Comparison of ENCODE assay signal across 9 cellular contexts in the genomic region with DNA sequence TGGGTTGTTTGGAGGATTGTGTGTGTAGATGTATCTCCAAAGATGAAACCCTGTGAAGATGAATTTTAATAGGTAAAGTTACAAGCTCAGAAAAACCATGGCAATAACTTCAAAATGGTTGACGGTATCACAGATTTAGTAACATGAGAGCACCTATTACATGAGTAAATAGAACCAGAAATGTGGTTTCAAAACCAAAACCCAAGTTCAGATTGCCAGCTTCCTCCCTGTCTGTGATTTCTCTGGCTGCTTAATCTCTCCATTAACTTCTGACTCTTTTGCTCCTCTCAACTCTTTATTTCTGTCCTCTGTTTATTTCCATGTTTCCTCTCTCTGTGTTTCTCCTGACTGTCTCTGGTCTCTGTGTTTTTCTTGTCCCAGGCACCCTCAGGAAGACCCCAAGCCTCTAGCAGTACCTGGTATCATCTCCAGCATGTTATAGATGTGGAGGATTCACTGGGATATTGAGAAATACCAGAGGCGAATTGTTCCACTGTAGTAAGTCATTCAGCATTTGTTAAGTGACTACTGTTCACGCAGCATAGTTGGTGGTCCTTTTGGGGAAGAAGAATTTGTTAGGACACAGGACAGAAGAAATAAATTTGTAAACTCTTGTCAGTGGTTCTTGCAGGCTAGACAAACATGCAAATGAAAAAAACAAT.
DNase-seq lines count a peak whose midpoint lies in the region; ATAC-seq and TF ChIP-seq lines count a peak whose summit lies in the region.
"Had no signal": no experiment of that assay in that cellular context is flagged by ENCODE, and none has a peak within 500 bp of the region (broad histone marks: within the 10 kb centered on the region; RNA-seq: fewer than 3 reads in every experiment).

No MANE protein-coding gene starts in this region.

- POLR2A ChIA-PET in WTC11 (lab: Charles Lee), result no interaction called here

- H3K9ac ChIP-seq in BLaER1 treated with 17β-estradiol and CSF1 and Interleukin-3, amounts not matched to agents 10 nM and 100 nM, result peak overlapping the region in 8 of 11 experiments; percentile 19 to 58 (median 47); a peak in 10 of 22 replicates

- ATAC-seq in GM23338, result peak; percentile 52
- peak; percentile 60 for ATAC-seq in WTC11
- peak; percentile 46 to 50 for ATAC-seq in lower lobe of right lung
- no peak for ATAC-seq in HG02852 (IDR thresholded peaks at IDR 0.05; ENCODE audit: unreplicated experiment)
- no peak for ATAC-seq in GM18505 (IDR thresholded peaks at IDR 0.05; ENCODE audit: unreplicated experiment)

- no peak overlapping the region for H2AFZ ChIP-seq in GM23338

- no peaks in the 10 kb centered on the region for H3K36me3 ChIP-seq in BLaER1 treated with 17β-estradiol and CSF1 and Interleukin-3, amounts not matched to agents 10 nM and 100 nM
- H3K36me3 ChIP-seq in GM23338 (ENCODE audit: insufficient read depth) (no peaks in the 10 kb centered on the region), lower lobe of right lung (no peaks in the 10 kb centered on the region)

- H3K4me3 Mint-ChIP-seq in GM23338 (no peak overlapping the region), WTC11 (no peak overlapping the region)
- H3K4me3 Mint-ChIP-seq: activated naive CD4-positive, alpha-beta T cell treated with anti-CD3 and anti-CD28 coated beads, Interleukin-2, amount 10 ng/mL, durations not matched to agents 7 days and 5 days had no signal

- H3K27me3 Mint-ChIP-seq in GM23338 (ENCODE audit: insufficient read depth, low read depth, poor library complexity), result peaks cover 6% of the 10 kb centered on the region
- no peaks in the 10 kb centered on the region for H3K27me3 Mint-ChIP-seq in WTC11 (ENCODE audit: low read depth)
- H3K27me3 Mint-ChIP-seq: activated naive CD4-positive, alpha-beta T cell treated with anti-CD3 and anti-CD28 coated beads, Interleukin-2, amount 10 ng/mL, durations not matched to agents 7 days and 5 days had no signal

- H3K4me1 Mint-ChIP-seq in GM23338 (peaks cover 42% of the 10 kb centered on the region), WTC11 (peaks cover 49% of the 10 kb centered on the region)

- CTCF ChIA-PET in WTC11 (lab: Charles Lee), result interaction anchor here (1.3 to 3.3 kb wide), 9 partner anchors 9 to 426 kb away, joined by 4 to 50 read pairs (median 17); no protein-coding TSS in a partner anchor

- no peaks in the 10 kb centered on the region; a peak in 2 of 22 replicates for H4K20me1 ChIP-seq in BLaER1 treated with 17β-estradiol and CSF1 and Interleukin-3, amounts not matched to agents 10 nM and 100 nM
- H4K20me1 ChIP-seq in GM23338 (replicated peaks; ENCODE audit: insufficient read depth), result no peaks in the 10 kb centered on the region

- peak overlapping the region; percentile 83 for H3K27ac Mint-ChIP-seq in GM23338
- H3K27ac Mint-ChIP-seq in WTC11, result peak overlapping the region; percentile 50
- H3K27ac Mint-ChIP-seq: activated naive CD4-positive, alpha-beta T cell treated with anti-CD3 and anti-CD28 coated beads, Interleukin-2, amount 10 ng/mL, durations not matched to agents 7 days and 5 days had no signal

- H3K4me3 ChIP-seq in BLaER1 treated with 17β-estradiol and CSF1 and Interleukin-3, amounts not matched to agents 10 nM and 100 nM, result peak overlapping the region in 3 of 10 experiments; percentile 3 to 30 (median 22); a peak in 1 of 20 replicates
- H3K4me3 ChIP-seq in GM23338, result no peak overlapping the region
- H3K4me3 ChIP-seq in lower lobe of right lung, result peak overlapping the region; percentile 15

- H3K9me3 ChIP-seq in BLaER1 treated with 17β-estradiol and CSF1 and Interleukin-3, amounts not matched to agents 10 nM and 100 nM (replicated peaks in 1 of 11), result no peaks in the 10 kb centered on the region
- H3K9me3 ChIP-seq in lower lobe of right lung, result no peaks in the 10 kb centered on the region

- no peak for DNase-seq in GM23338 (ENCODE audit: low spot score)
- DNase-seq in WTC11 (ENCODE audit: low spot score), result no peak
- no peak for DNase-seq in lower lobe of right lung
- no peak for DNase-seq in GDM1 (lab: John Stamatoyannopoulos, UW)
- no peak for DNase-seq in NCI-H446 treated with DMSO at 0.1 percent for 48 hours (lab: John Stamatoyannopoulos, UW)
- DNase-seq: activated naive CD4-positive, alpha-beta T cell treated with anti-CD3 and anti-CD28 coated beads, Interleukin-2, amount 10 ng/mL, durations not matched to agents 7 days and 5 days had no signal

- no peaks in the 10 kb centered on the region for H3K9me2 ChIP-seq in GM23338 (ENCODE audit: insufficient read depth)

- H3K79me2 ChIP-seq in GM23338 (replicated peaks; ENCODE audit: insufficient read depth), result no peaks in the 10 kb centered on the region; the same call in 1 of the 2 replicates

- no peak for TF ChIP-seq POLR2A in GM18505 (IDR thresholded peaks at IDR 0.05; ENCODE audit: borderline replicate concordance, extremely low read depth, insufficient read depth, insufficient read length)

- H3K36me3 Mint-ChIP-seq in GM23338 (ENCODE audit: low read depth), result no peaks in the 10 kb centered on the region
- H3K36me3 Mint-ChIP-seq in WTC11, result no peaks in the 10 kb centered on the region
- H3K36me3 Mint-ChIP-seq: activated naive CD4-positive, alpha-beta T cell treated with anti-CD3 and anti-CD28 coated beads, Interleukin-2, amount 10 ng/mL, durations not matched to agents 7 days and 5 days had no signal

- H3K27me3 ChIP-seq in BLaER1 treated with 17β-estradiol and CSF1 and Interleukin-3, amounts not matched to agents 10 nM and 100 nM, result no peaks in the 10 kb centered on the region
- no peaks in the 10 kb centered on the region for H3K27me3 ChIP-seq in GM23338 (ENCODE audit: insufficient read depth)
- no peaks in the 10 kb centered on the region for H3K27me3 ChIP-seq in lower lobe of right lung (ENCODE audit: low read depth)

- H3K9me3 Mint-ChIP-seq in GM23338, result no peaks in the 10 kb centered on the region
- H3K9me3 Mint-ChIP-seq in WTC11, result no peaks in the 10 kb centered on the region
- H3K9me3 Mint-ChIP-seq: activated naive CD4-positive, alpha-beta T cell treated with anti-CD3 and anti-CD28 coated beads, Interleukin-2, amount 10 ng/mL, durations not matched to agents 7 days and 5 days had no signal

- TF ChIP-seq CTCF in GM23338 (conservative IDR thresholded peaks at IDR 0.05; ENCODE audit: low read depth in 2 of 2) (no peak), WTC11 (IDR thresholded peaks at IDR 0.05) (no peak), lower lobe of right lung (IDR thresholded peaks at IDR 0.05) (no peak)

- H3F3A ChIP-seq in GM23338 (replicated peaks; ENCODE audit: low read depth), result no peaks in the 10 kb centered on the region

- peak overlapping the region in 9 of 11 experiments; percentile 13 to 77 (median 60); a peak in 18 of 22 replicates for H3K27ac ChIP-seq in BLaER1 treated with 17β-estradiol and CSF1 and Interleukin-3, amounts not matched to agents 10 nM and 100 nM
- H3K27ac ChIP-seq in GM23338 (ENCODE audit: low read depth) (peak overlapping the region; percentile 53), lower lobe of right lung (peak overlapping the region; percentile 25)

- intact Hi-C loops in lower lobe of right lung (cut with DNase I), result no loop called here

- H3K4me1 ChIP-seq in BLaER1 treated with 17β-estradiol and CSF1 and Interleukin-3, amounts not matched to agents 10 nM and 100 nM, result peaks cover 11 to 44% (median 22%) of the 10 kb centered on the region in 10 experiments; a peak in 19 of 20 replicates
- H3K4me1 ChIP-seq in GM23338 (ENCODE audit: insufficient read depth) (peaks cover 33% of the 10 kb centered on the region), lower lobe of right lung (peaks cover 30% of the 10 kb centered on the region)

- H3K4me2 ChIP-seq in BLaER1 treated with 17β-estradiol and CSF1 and Interleukin-3, amounts not matched to agents 10 nM and 100 nM, result peak overlapping the region in 10 of 11 experiments; percentile 8 to 84 (median 72); a peak in 19 of 22 replicates
- peak overlapping the region; percentile 13 for H3K4me2 ChIP-seq in GM23338

TF ChIP-seq in GM23338, 12 proteins besides CTCF, POLR2A, EP300 and RAD21:
- no peak for TF ChIP-seq CREB1 (CRISPR knock-in tag; IDR thresholded peaks at IDR 0.05; ENCODE audit: low read depth)
- no peak for TF ChIP-seq STAT1 (IDR thresholded peaks at IDR 0.05; ENCODE audit: unreplicated experiment)
- TF ChIP-seq, protein P1, sequence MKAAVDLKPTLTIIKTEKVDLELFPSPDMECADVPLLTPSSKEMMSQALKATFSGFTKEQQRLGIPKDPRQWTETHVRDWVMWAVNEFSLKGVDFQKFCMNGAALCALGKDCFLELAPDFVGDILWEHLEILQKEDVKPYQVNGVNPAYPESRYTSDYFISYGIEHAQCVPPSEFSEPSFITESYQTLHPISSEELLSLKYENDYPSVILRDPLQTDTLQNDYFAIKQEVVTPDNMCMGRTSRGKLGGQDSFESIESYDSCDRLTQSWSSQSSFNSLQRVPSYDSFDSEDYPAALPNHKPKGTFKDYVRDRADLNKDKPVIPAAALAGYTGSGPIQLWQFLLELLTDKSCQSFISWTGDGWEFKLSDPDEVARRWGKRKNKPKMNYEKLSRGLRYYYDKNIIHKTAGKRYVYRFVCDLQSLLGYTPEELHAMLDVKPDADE (IDR thresholded peaks at IDR 0.05), result no peak
- TF ChIP-seq EZH2phosphoT487 (IDR thresholded peaks at IDR 0.05; ENCODE audit: unreplicated experiment), result no peak
- no peak for TF ChIP-seq ZNF331 (CRISPR knock-in tag; IDR thresholded peaks at IDR 0.05; ENCODE audit: low read depth)
- no peak for TF ChIP-seq POLR2AphosphoS5 (IDR thresholded peaks at IDR 0.05; ENCODE audit: low read depth)
- no peak for TF ChIP-seq ZNF114 (CRISPR knock-in tag; IDR thresholded peaks at IDR 0.05)

TF ChIP-seq in WTC11, 78 proteins besides CTCF, POLR2A, EP300 and RAD21:
- no peak for TF ChIP-seq NR3C1 (CRISPR knock-in tag; conservative IDR thresholded peaks at IDR 0.05; ENCODE audit: low read depth)

Comparison
In these comparisons a context has a peak if more than half of its experiments do, and no peak if none do; other contexts are left out.
1. ATAC-seq: peak in GM23338 (single experiment), WTC11 (single experiment) and lower lobe of right lung (2 of 2); none in HG02852 (single experiment) and GM18505 (single experiment).
2. Peak in every context shown above with its lines, with median percentiles within 50 percentile points of each other: H3K27ac ChIP-seq.